Comparison of ENCODE assay signal across 8 cellular contexts in genomic region chr2:213806125-213806726, GRCh38.
DNase-seq lines count a peak whose midpoint lies in the region; ATAC-seq, FAIRE-seq and TF ChIP-seq lines count a peak whose summit lies in the region.

No MANE protein-coding gene starts in this region.

- ATAC-seq in stimulated activated naive CD8-positive, alpha-beta T cell treated with anti-CD3 and anti-CD28 coated beads, Interleukin-15, amount 100 ng/mL, for 72 hours = no peak
- no peak for ATAC-seq in GM18873 (IDR thresholded peaks at IDR 0.05; ENCODE audit: low FRiP score, unreplicated experiment)

- TF ChIP-seq POLR2A in vagina (IDR thresholded peaks at IDR 0.05) = no peak

- H3K4me2 ChIP-seq in PC-9 = no peak overlapping the region

- DNase-seq in GM13976 (ENCODE audit: low spot score) (peak; percentile 14), PC-9 (no peak), frontal cortex (ENCODE audit: low spot score in 2 of 2) (peak in 1 of 2 donors; percentile 14), NCI-H774 (lab: John Stamatoyannopoulos, UW) (no peak), vagina (ENCODE audit: extremely low spot score in 2 of 2) (no peak)
- DNase-seq in stimulated activated naive CD8-positive, alpha-beta T cell treated with anti-CD3 and anti-CD28 coated beads, Interleukin-15, amount 100 ng/mL, for 72 hours = no peak

- TF ChIP-seq CTCF in GM13976 (IDR thresholded peaks at IDR 0.05; ENCODE audit: borderline replicate concordance, control extremely low read depth, extremely low read depth, insufficient read depth, missing control alignments) = no peak
- peak; percentile 84 for TF ChIP-seq CTCF in PC-9 (conservative IDR thresholded peaks at IDR 0.05)
- TF ChIP-seq CTCF in vagina (IDR thresholded peaks at IDR 0.05) = peak in 1 of 3 experiments; percentile 12

- FAIRE-seq in A204.1 (lab: Jason Lieb, UNC) = peak; percentile 94
- peak; percentile 97 for FAIRE-seq in frontal cortex (lab: Jason Lieb, UNC)

- no peaks in the 10 kb centered on the region for H3F3A ChIP-seq in PC-9 (ENCODE audit: insufficient read depth, low read depth)

- CTCF ChIA-PET in PC-9 (lab: Charles Lee) = no interaction called here

- H3K9me3 ChIP-seq in PC-9 (ENCODE audit: insufficient read depth, low read depth) = no peaks in the 10 kb centered on the region
- no peaks in the 10 kb centered on the region for H3K9me3 ChIP-seq in vagina

- no TSS peak for BruUV-seq in PC-9 (replicated peaks; lab: Mats Ljungman, UMichigan)

- H3K4me3 ChIP-seq in PC-9 (no peak overlapping the region), vagina (no peak overlapping the region)

- POLR2A ChIA-PET in PC-9 (lab: Charles Lee; ENCODE audit: unreplicated experiment) = no interaction called here

- H3K27me3 Mint-ChIP-seq in stimulated activated naive CD8-positive, alpha-beta T cell treated with anti-CD3 and anti-CD28 coated beads, Interleukin-15, amount 100 ng/mL, for 72 hours = no peaks in the 10 kb centered on the region

- no peaks in the 10 kb centered on the region for H3K9me2 ChIP-seq in PC-9 (ENCODE audit: insufficient read depth)

- H2AFZ ChIP-seq in PC-9 = no peak overlapping the region

- H3K27ac ChIP-seq in PC-9 = no peak overlapping the region
- no peak overlapping the region for H3K27ac ChIP-seq in vagina

- H3K27me3 ChIP-seq in PC-9 (ENCODE audit: insufficient read depth, low read depth) (no peaks in the 10 kb centered on the region), vagina (no peaks in the 10 kb centered on the region)

- H3K4me3 Mint-ChIP-seq in stimulated activated naive CD8-positive, alpha-beta T cell treated with anti-CD3 and anti-CD28 coated beads, Interleukin-15, amount 100 ng/mL, for 72 hours = no peak overlapping the region

- no peaks in the 10 kb centered on the region for H3K79me2 ChIP-seq in PC-9 (ENCODE audit: low read depth)

- H3K36me3 ChIP-seq in PC-9 (ENCODE audit: low read depth) (no peaks in the 10 kb centered on the region), vagina (no peaks in the 10 kb centered on the region)

- intact Hi-C loops in PC-9 (cut with micrococcal nuclease; ENCODE audit: unreplicated experiment) (loop anchor here (1.0 to 10.0 kb wide), 3 partner anchors 551 to 1196 kb away; partner anchors contain the start of gene VWC2L), vagina (cut with DNase I) (no loop called here)

- H3K4me1 ChIP-seq in PC-9 (replicated peaks; ENCODE audit: insufficient read depth) (no peaks in the 10 kb centered on the region), vagina (no peaks in the 10 kb centered on the region)

- in situ Hi-C loops in GM13976 (cut with MboI; ENCODE audit: low sequenced_read_pairs, unreplicated experiment) = no loop called here

- H3K27ac Mint-ChIP-seq in stimulated activated naive CD8-positive, alpha-beta T cell treated with anti-CD3 and anti-CD28 coated beads, Interleukin-15, amount 100 ng/mL, for 72 hours = no peak overlapping the region

- H3K4me1 Mint-ChIP-seq in stimulated activated naive CD8-positive, alpha-beta T cell treated with anti-CD3 and anti-CD28 coated beads, Interleukin-15, amount 100 ng/mL, for 72 hours = no peaks in the 10 kb centered on the region

- no peaks in the 10 kb centered on the region for H3K9me3 Mint-ChIP-seq in stimulated activated naive CD8-positive, alpha-beta T cell treated with anti-CD3 and anti-CD28 coated beads, Interleukin-15, amount 100 ng/mL, for 72 hours

- no peaks in the 10 kb centered on the region for H4K20me1 ChIP-seq in PC-9 (ENCODE audit: insufficient read depth)
